In the genomic region with DNA sequence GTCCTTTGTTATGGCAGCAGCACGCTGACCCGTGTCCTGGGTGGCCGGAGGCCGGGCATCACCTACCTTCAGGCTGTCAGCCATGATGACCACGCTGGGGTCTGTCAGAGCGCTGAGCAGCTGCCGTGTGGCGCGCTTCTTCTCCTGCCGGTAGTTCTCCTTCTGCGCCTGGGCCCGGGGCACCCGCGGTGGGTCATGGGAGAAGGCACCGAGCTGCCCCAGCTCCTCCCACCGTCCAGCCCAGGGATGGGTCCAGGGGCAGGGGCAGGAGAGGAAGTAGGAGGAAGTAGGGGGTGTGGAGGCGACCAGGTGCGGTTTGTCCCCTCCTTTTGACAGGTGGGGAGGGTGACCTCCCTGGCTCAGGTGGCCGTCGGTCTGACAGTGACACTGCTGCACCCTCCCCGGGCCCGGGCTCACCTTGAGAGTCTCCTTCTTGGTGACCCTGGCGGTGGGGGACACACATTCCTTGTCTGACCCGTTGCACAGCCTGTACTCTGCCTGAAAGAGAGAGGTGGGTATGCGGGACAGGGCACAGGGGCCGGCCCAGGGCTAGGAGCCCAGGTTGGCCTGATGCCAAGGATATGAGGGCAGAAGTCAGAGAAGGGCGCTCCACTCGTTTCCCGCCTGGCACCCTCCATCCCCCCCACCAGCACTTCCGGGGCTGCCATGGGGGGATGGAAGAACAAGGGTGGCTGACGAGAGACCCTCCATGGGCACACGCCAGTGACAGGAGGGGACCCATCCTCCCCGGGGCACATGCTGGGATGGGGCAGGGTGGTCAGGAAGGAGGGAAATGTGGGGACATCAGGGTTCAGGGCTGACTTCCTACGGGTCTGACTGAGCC, we compare ENCODE assay signal across 16 cellular contexts. TPM values are rescaled to one million over a fixed set of nuclear protein-coding genes. Genes with fewer than 3 reads are reported as not detected.
DNase-seq lines count a peak whose midpoint lies in the region; ATAC-seq and TF ChIP-seq lines count a peak whose summit lies in the region.
"Had no signal": no experiment of that assay in that cellular context is flagged by ENCODE, and none has a peak within 500 bp of the region (broad histone marks: within the 10 kb centered on the region; RNA-seq: fewer than 3 reads in every experiment).

No MANE protein-coding gene starts in this region.

- H3K4me2 ChIP-seq in Karpas-422 (ENCODE audit: low read depth, low read length, poor library complexity, severe bottlenecking), result no peak overlapping the region

- H3K9me3 ChIP-seq in RWPE2 (ENCODE audit: severe bottlenecking), result peaks cover 2% of the 10 kb centered on the region
- no peaks in the 10 kb centered on the region for H3K9me3 ChIP-seq in prostate gland
- H3K9me3 ChIP-seq in Karpas-422 (ENCODE audit: low read length), result no peaks in the 10 kb centered on the region

- intact Hi-C loops in left ventricle myocardium superior (cut with micrococcal nuclease), result no loop called here
- intact Hi-C loops in prostate gland (cut with DNase I), result no loop called here

- no peaks in the 10 kb centered on the region for H4K20me1 ChIP-seq in Karpas-422 (ENCODE audit: insufficient read depth, low read depth, low read length)

- TF ChIP-seq CTCF in C4-2B (conservative IDR thresholded peaks at IDR 0.05) (no peak), RWPE2 (IDR thresholded peaks at IDR 0.05; ENCODE audit: poor library complexity, severe bottlenecking) (no peak), prostate gland (IDR thresholded peaks at IDR 0.05) (no peak)

- H3K9ac ChIP-seq in Karpas-422 (ENCODE audit: low read length), result no peak overlapping the region

- 86% methylated on average over 34 of the region's 34 CpGs for whole genome bisulfite sequencing in prostate gland

- H3K36me3 ChIP-seq in RWPE2 (ENCODE audit: low read depth) (peaks cover 30% of the 10 kb centered on the region; the same call in 1 of the 2 replicates), prostate gland (peaks cover 0 to 2% of the 10 kb centered on the region in 2 donors), Karpas-422 (ENCODE audit: insufficient read depth, low read length) (no peaks in the 10 kb centered on the region)

- H3K79me2 ChIP-seq in Karpas-422 (ENCODE audit: low read length), result no peaks in the 10 kb centered on the region

- no peak for ATAC-seq in RWPE2 (ENCODE audit: low read depth)
- no peak for ATAC-seq in left ventricle myocardium superior
- no peak for ATAC-seq in GM21723 (IDR thresholded peaks at IDR 0.05; ENCODE audit: unreplicated experiment)
- ATAC-seq: stimulated activated naive CD8-positive, alpha-beta T cell treated with anti-CD3 and anti-CD28 coated beads, Interleukin-15, amount 100 ng/mL, for 72 hours had no signal

- TF ChIP-seq POLR2A in prostate gland (IDR thresholded peaks at IDR 0.05), result no peak

- DNase-seq in RWPE2 (ENCODE audit: low spot score) (peak; percentile 38), left ventricle myocardium superior (peak; percentile 34), prostate gland (ENCODE audit: low spot score) (no peak), GM03348 (ENCODE audit: low spot score) (no peak), Karpas-422 (no peak)
- DNase-seq in activated CD4-positive, CD25-positive, alpha-beta regulatory T cell (lab: John Stamatoyannopoulos, UW), result no peak
- DNase-seq: activated CD4-positive, alpha-beta T cell treated with anti-CD3 and anti-CD28 coated beads, Interleukin-2, amount 50 U/mL, for 4 hours; activated naive CD8-positive, alpha-beta T cell treated with anti-CD3 and anti-CD28 coated beads, Interleukin-2, amount 10 ng/mL, durations not matched to agents 7 days and 5 days; activated T-cell treated with anti-CD3 and anti-CD28 coated beads, Interleukin-2, amount 50 U/mL, for 24 hours; GF-D8; GOT3; NCI-H2081 treated with DMSO at 0.1 percent for 48 hours; NCI-H526; stimulated activated naive CD8-positive, alpha-beta T cell treated with anti-CD3 and anti-CD28 coated beads, Interleukin-15, amount 100 ng/mL, for 72 hours had no signal

- no peak overlapping the region for H2AFZ ChIP-seq in Karpas-422 (ENCODE audit: low read length)

- H3K4me3 ChIP-seq in RWPE2 (ENCODE audit: severe bottlenecking) (no peak overlapping the region), prostate gland (no peak overlapping the region), Karpas-422 (ENCODE audit: low read length) (no peak overlapping the region)

- H3K27ac ChIP-seq in C4-2B, result peak overlapping the region; percentile 96
- H3K27ac ChIP-seq in RWPE2 (ENCODE audit: poor library complexity, severe bottlenecking), result no peak overlapping the region
- H3K27ac ChIP-seq in prostate gland, result peak overlapping the region; percentile 68 to 72
- H3K27ac ChIP-seq in Karpas-422 (ENCODE audit: low read length), result no peak overlapping the region

- H3K9me2 ChIP-seq in Karpas-422 (replicated peaks; ENCODE audit: insufficient read depth, low read length), result no peaks in the 10 kb centered on the region

- H3K4me1 ChIP-seq in RWPE2 (ENCODE audit: insufficient read depth, poor library complexity, severe bottlenecking) (peaks cover 31% of the 10 kb centered on the region), prostate gland (replicated peaks) (peaks cover 18% of the 10 kb centered on the region), Karpas-422 (ENCODE audit: low read length) (peaks cover 6% of the 10 kb centered on the region)

- no peaks in the 10 kb centered on the region for H3K27me3 ChIP-seq in RWPE2 (ENCODE audit: insufficient read depth, poor library complexity, severe bottlenecking)
- no peaks in the 10 kb centered on the region for H3K27me3 ChIP-seq in prostate gland (replicated peaks; ENCODE audit: insufficient read depth)
- H3K27me3 ChIP-seq in Karpas-422 (ENCODE audit: low read length), result no peaks in the 10 kb centered on the region

RNA-seq across cellular contexts. Expression of a gene that starts 43.0 kb away (rescaled TPM):
- total RNA-seq in left ventricle myocardium superior, result 15.9 TPM
- 10 to 100 TPM; 35.0 to 50.7 TPM for total RNA-seq in prostate gland
- not detected in 2 replicates for total RNA-seq in Karpas-422 (2014; rRNA removed; shearing (Covaris generic); ENCODE audit: low replicate concordance)

Comparison
In these comparisons a context has a peak if more than half of its experiments do, and no peak if none do; other contexts are left out.
1. H3K27ac ChIP-seq: peak in C4-2B (single experiment) and prostate gland (2 of 2); none in RWPE2 (single experiment) and Karpas-422 (single experiment).
2. DNase-seq: peak in RWPE2 (single experiment) and left ventricle myocardium superior (single experiment); none in prostate gland (single experiment), activated CD4-positive, CD25-positive, alpha-beta regulatory T cell (0 of 4), GM03348 (single experiment) and Karpas-422 (single experiment).
3. RNA of a gene that starts 43.0 kb away (total RNA-seq): 35.0 to 50.7 TPM in prostate gland and 15.9 TPM in left ventricle myocardium superior (single experiment); not detected in Karpas-422; every median in the first group is over 10 times any median in the second.